In the genomic region with DNA sequence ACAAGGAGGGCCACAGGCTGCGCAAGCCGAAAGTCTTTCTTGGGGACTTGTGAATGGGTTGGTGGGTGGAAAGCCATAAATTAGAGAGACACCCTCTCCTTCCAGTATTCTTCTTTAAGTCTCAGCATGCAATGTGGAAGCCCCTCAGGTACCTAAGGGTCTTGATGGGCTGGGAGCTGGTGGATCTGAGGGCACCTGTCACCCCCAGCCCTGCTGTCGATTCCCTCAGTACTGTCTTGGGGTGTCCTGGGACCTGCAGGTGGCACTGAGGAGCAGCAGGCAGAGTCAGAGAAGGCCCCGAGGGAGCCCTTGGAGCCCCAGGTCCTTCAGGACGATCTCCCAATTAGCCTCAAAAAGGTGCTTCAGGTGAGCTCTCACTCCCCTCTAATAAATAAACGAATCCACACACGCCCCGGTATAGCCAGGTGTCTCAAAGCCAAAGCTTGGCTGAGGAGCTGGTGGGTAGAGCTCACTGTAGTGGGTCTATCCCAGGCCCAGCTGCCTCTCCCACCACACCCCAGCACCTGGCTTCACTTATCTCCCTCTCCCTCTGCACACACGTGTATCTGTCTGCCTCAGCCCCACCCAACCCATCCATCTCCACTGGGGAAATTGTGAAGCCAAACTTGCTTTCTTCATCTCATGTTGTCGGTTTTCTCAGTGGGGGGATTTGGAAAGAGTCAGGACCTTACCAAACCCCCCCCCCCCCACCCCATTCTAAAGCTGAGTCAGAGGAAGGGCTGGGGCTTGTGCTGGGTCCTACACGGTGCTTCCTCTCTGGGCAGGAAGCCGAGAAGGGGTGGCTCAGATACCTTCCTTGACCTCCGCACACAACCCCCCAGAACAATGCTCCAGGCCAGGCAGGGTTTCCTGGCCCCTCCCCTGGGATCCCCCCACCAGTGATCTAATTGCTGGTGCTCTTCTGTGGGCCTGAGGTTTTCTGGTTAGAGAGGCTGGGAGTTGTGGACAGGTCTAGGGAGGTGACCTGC, we compare ENCODE assay signal across 9 cellular contexts. TPM values are rescaled to one million over a fixed set of nuclear protein-coding genes. Genes with fewer than 3 reads are reported as not detected.
A peak's percentile ranks its signal among the peaks of the same experiment; 100 is the strongest.
DNase-seq lines count a peak whose midpoint lies in the region; ATAC-seq and TF ChIP-seq lines count a peak whose summit lies in the region.
"Had no signal": no experiment of that assay in that cellular context is flagged by ENCODE, and none has a peak within 500 bp of the region (broad histone marks: within the 10 kb centered on the region; RNA-seq: fewer than 3 reads in every experiment).

No MANE protein-coding gene starts in this region.

- H3K27ac ChIP-seq in RWPE1 (peak overlapping the region; percentile 98), vagina (peak overlapping the region; percentile 96)

- H3K4me3 Mint-ChIP-seq in mesothelial cell of epicardium, result peak overlapping the region; percentile 62

- H3K36me3 Mint-ChIP-seq in mesothelial cell of epicardium, result peaks cover 2% of the 10 kb centered on the region

- H3K4me1 Mint-ChIP-seq in mesothelial cell of epicardium, result peaks cover 28% of the 10 kb centered on the region

- peaks cover 0 to 40% of the 10 kb centered on the region in 2 donors for H3K36me3 ChIP-seq in vagina

- no peaks in the 10 kb centered on the region for H3K9me3 ChIP-seq in vagina

- in situ Hi-C loops in GM13977 (cut with MboI; ENCODE audit: low pct_unique_long_range_greater_than_20kb, low sequenced_read_pairs, unreplicated experiment), result loop anchor here (25.0 kb wide), 1 partner anchor 390 kb away; no protein-coding TSS in a partner anchor

- H3K27me3 ChIP-seq in vagina, result no peaks in the 10 kb centered on the region

- POLR2A ChIA-PET in RWPE1 (lab: Yijun Ruan, JAX; ENCODE audit: low non-redundant PET), result no interaction called here

- TF ChIP-seq CTCF in GM13977 (IDR thresholded peaks at IDR 0.05; ENCODE audit: extremely low read depth, insufficient read depth, missing control alignments) (peak; percentile 45), RWPE1 (conservative IDR thresholded peaks at IDR 0.05; ENCODE audit: low read depth) (peak; percentile 69), choroid plexus epithelial cell (conservative IDR thresholded peaks at IDR 0.05; ENCODE audit: low read depth, low read length) (peak; percentile 30), mesothelial cell of epicardium (IDR thresholded peaks at IDR 0.05; ENCODE audit: unreplicated experiment) (no peak), vagina (IDR thresholded peaks at IDR 0.05) (no peak)

- no peaks in the 10 kb centered on the region for H3K9me3 Mint-ChIP-seq in mesothelial cell of epicardium

- H3K4me3 ChIP-seq in choroid plexus epithelial cell (ENCODE audit: low read depth, low read length) (peak overlapping the region; percentile 68), vagina (peak overlapping the region; percentile 86 to 88)

- TF ChIP-seq POLR2A in vagina (IDR thresholded peaks at IDR 0.05), result no peak

- ATAC-seq in HG03135 (IDR thresholded peaks at IDR 0.05; ENCODE audit: unreplicated experiment), result no peak
- ATAC-seq in HG03045 (IDR thresholded peaks at IDR 0.05; ENCODE audit: unreplicated experiment), result no peak

- no peak overlapping the region for H3K27ac Mint-ChIP-seq in mesothelial cell of epicardium

- intact Hi-C loops in vagina (cut with DNase I), result loop anchor here (5.0 kb wide), 1 partner anchor 50 kb away; a partner anchor contains a TSS

- peaks cover 42% of the 10 kb centered on the region for H3K4me1 ChIP-seq in vagina

- H3K27me3 Mint-ChIP-seq in mesothelial cell of epicardium (ENCODE audit: low read depth), result peaks cover 13% of the 10 kb centered on the region

- DNase-seq in 8988T (peak; percentile 80), GM13977 (ENCODE audit: low spot score) (peak; percentile 62), RWPE1 (ENCODE audit: low spot score) (peak; percentile 63), choroid plexus epithelial cell (ENCODE audit: low read depth) (no peak), mesothelial cell of epicardium (ENCODE audit: low spot score in 2 of 2, unreplicated experiment in 2 of 2) (no peak), vagina (ENCODE audit: extremely low spot score in 2 of 2) (no peak)

- CTCF ChIA-PET in RWPE1 (lab: Yijun Ruan, JAX), result interaction anchor here (0.5 to 3.0 kb wide), 13 partner anchors 8 to 1129 kb away, joined by 3 to 27 read pairs (median 4); a partner anchor contains a TSS

RNA-seq across cellular contexts. Expression of a gene that starts 1.6 kb away (rescaled TPM):
- total RNA-seq in mesothelial cell of epicardium, result 32.7 to 36.1 TPM (median 36.1 TPM) in 3 replicates
- 193 TPM for total RNA-seq in vagina

RNA-seq across cellular contexts. Expression of a gene that starts 10.8 kb away (rescaled TPM):
- total RNA-seq in mesothelial cell of epicardium (30.8 to 31.2 TPM (median 30.9 TPM) in 3 replicates), vagina (13.8 TPM)

RNA-seq across cellular contexts. Expression of a gene that starts 19.1 kb away (rescaled TPM):
- total RNA-seq in mesothelial cell of epicardium (0.58 TPM in 1 of 3 replicates, not detected in the others), vagina (not detected)
- total RNA-seq: frontal cortex had no signal

RNA-seq across cellular contexts. Expression of a gene that starts 19.1 kb away (rescaled TPM):
- total RNA-seq in mesothelial cell of epicardium (1.8 to 2.9 TPM (median 1.9 TPM) in 3 replicates), vagina (7.9 TPM)

RNA-seq across cellular contexts. Expression of a gene that starts 25.9 kb away (rescaled TPM):
- 14.6 to 17.8 TPM (median 15.4 TPM) in 3 replicates for total RNA-seq in mesothelial cell of epicardium
- total RNA-seq in vagina, result 22.3 TPM

Comparison
In these comparisons a context has a peak if more than half of its experiments do, and no peak if none do; other contexts are left out.
1. DNase-seq: peak in 8988T (single experiment), GM13977 (single experiment) and RWPE1 (single experiment); none in choroid plexus epithelial cell (single experiment), mesothelial cell of epicardium (0 of 2) and vagina (0 of 2).
2. CTCF ChIP-seq: peak in GM13977 (single experiment), RWPE1 (single experiment) and choroid plexus epithelial cell (single experiment); none in mesothelial cell of epicardium (single experiment) and vagina (0 of 3).